In the genomic region with DNA sequence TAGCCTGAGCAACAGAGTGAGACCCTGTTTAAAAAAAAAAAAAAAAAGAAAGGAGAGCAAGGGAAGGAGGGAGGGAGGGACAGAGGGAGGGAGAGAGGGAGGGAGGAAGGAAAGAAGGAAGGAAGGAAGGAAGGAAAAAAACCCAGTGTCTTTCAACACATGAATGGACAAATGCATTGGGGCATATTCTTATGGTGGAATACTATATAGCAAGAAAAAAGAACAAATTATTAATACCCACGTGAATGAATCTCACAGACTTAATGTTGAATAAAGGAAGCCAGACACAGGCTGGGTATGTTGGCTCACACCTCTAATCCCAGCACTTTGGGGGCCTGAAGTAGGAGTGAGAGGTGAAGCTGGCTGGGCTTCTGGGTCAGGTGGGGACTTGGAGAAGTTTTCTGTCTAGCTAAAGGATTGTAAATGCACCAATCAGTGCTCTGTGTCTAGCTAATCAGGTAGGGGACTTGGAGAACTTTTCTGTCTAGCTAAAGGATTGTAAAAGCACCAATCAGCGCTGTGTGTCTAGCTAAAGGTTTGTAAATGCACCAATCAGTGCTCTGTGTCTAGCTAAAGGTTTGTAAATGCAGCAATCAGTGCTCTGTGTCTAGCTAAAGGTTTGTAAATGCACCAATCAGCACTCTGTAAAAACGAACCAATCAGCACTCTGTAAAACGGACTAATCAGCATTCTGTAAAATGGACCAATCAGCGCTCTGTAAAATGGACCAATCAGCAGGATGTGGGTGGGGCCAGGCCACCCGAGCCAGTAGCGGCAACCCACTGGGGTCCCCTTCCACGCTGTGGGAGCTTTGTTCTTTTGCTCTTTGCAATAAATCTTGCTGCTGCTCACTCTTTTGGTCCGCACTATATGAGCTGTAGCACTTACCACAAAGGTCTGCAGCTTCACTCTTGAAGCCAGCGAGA, we compare ENCODE assay signal across 1 cellular context.
A peak's percentile ranks its signal among the peaks of the same experiment; 100 is the strongest.
TF ChIP-seq lines count a peak whose summit lies in the region.

No MANE protein-coding gene starts in this region.

TF ChIP-seq in K562, 482 proteins besides CTCF, POLR2A, EP300 and RAD21:
- TF ChIP-seq ZNF146 (CRISPR knock-in tag; IDR thresholded peaks at IDR 0.05; ENCODE audit: unreplicated experiment), result peak; percentile 25
- peak; percentile 40; the same call in 1 of the 2 replicates for TF ChIP-seq BCOR (IDR thresholded peaks at IDR 0.05)
- TF ChIP-seq ASH1L (IDR thresholded peaks at IDR 0.05; ENCODE audit: borderline replicate concordance, low read depth, partially characterized antibody), result peak; percentile 57
- TF ChIP-seq NFYB (IDR thresholded peaks at IDR 0.05; ENCODE audit: extremely low read depth, insufficient read length), result peak; percentile 75
- TF ChIP-seq, protein P1, sequence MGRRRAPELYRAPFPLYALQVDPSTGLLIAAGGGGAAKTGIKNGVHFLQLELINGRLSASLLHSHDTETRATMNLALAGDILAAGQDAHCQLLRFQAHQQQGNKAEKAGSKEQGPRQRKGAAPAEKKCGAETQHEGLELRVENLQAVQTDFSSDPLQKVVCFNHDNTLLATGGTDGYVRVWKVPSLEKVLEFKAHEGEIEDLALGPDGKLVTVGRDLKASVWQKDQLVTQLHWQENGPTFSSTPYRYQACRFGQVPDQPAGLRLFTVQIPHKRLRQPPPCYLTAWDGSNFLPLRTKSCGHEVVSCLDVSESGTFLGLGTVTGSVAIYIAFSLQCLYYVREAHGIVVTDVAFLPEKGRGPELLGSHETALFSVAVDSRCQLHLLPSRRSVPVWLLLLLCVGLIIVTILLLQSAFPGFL (CRISPR knock-in tag; IDR thresholded peaks at IDR 0.05), result 0 out of 2 replicates have a peak, but pooled peaks have one; percentile 61
- TF ChIP-seq C11orf30 (IDR thresholded peaks at IDR 0.05; ENCODE audit: low read depth), result peak; percentile 91
- peak in 1 of 2 experiments; percentile 40; a peak in 1 of 4 replicates for TF ChIP-seq KDM1A (IDR thresholded peaks at IDR 0.05)
- TF ChIP-seq MAFG (tag; conservative IDR thresholded peaks at IDR 0.05), result peak; percentile 75
- peak; percentile 98 for TF ChIP-seq ZNF316 (IDR thresholded peaks at IDR 0.05)
